In genomic region chr19:7348587-7349230, GRCh38 we compare ENCODE assay signal across 8 cellular contexts. TPM values are rescaled to one million over a fixed set of nuclear protein-coding genes. Genes with fewer than 3 reads are reported as not detected.
A peak's percentile ranks its signal among the peaks of the same experiment; 100 is the strongest.
DNase-seq lines count a peak whose midpoint lies in the region; ATAC-seq, FAIRE-seq and TF ChIP-seq lines count a peak whose summit lies in the region.

TSS of gene ARHGEF18 (plus strand) at chr19:7348937. CDS start at chr19:7362891, 13,954 bp downstream.

- POLR2A ChIA-PET in H1 (lab: Charles Lee; ENCODE audit: partially characterized antibody) = no interaction called here

- H2BK15ac ChIP-seq in H1 (ENCODE audit: low read length) = no peak within 1 kb of the TSS

- no peak within 1 kb of the TSS for H3K4ac ChIP-seq in H1 (replicated peaks; ENCODE audit: insufficient read length, low read depth, low read length)

- no peak for TF ChIP-seq POLR2A in H1 (IDR thresholded peaks at IDR 0.05; ENCODE audit: control extremely low read depth in 1 of 2, low read depth in 2 of 2, low read length in 2 of 2)

- no peaks in the 10 kb centered on the region for H3K23me2 ChIP-seq in H1 (ENCODE audit: low read depth, low read length)

- H3K9me3 ChIP-seq in H1 (ENCODE audit: insufficient read depth in 2 of 2, low read depth in 1 of 2, low read length in 1 of 2) (peaks cover 8 to 14% of the 10 kb centered on the region in 2 experiments; a peak in 3 of 4 replicates), osteoblast (ENCODE audit: low read depth, low read length) (no peaks in the 10 kb centered on the region)

- H4K20me1 ChIP-seq in H1 (replicated peaks in 1 of 2; ENCODE audit: control insufficient read depth in 1 of 2, insufficient read depth in 2 of 2, low read length in 2 of 2) = no peaks in the 10 kb centered on the region
- no peaks in the 10 kb centered on the region for H4K20me1 ChIP-seq in osteoblast (ENCODE audit: insufficient read depth, low read length)

- no peak within 1 kb of the TSS for H3K9ac ChIP-seq in H1 (replicated peaks in 1 of 4; ENCODE audit: extremely low read depth in 1 of 4, low read depth in 3 of 4, low read length in 3 of 4)

- H2AFZ ChIP-seq in H1 (ENCODE audit: low read length) (no peak within 1 kb of the TSS), osteoblast (ENCODE audit: low read length) (no peak within 1 kb of the TSS)

- no peak within 1 kb of the TSS for H2AK5ac ChIP-seq in H1 (ENCODE audit: low read depth, low read length)

- TF ChIP-seq CTCF in H1 (IDR thresholded peaks at IDR 0.05; ENCODE audit: control extremely low read depth in 1 of 3, insufficient read depth in 1 of 3, low read depth in 1 of 3, low read length in 3 of 3) (no peak), osteoblast (IDR thresholded peaks at IDR 0.05; ENCODE audit: extremely low read depth, low read depth, low read length) (no peak), D721Med (IDR thresholded peaks at IDR 0.05; ENCODE audit: insufficient read depth, missing control alignments) (no peak)

- TF ChIP-seq EP300 in H1 (IDR thresholded peaks at IDR 0.05; ENCODE audit: borderline replicate concordance in 1 of 2, low read depth in 2 of 2, low read length in 2 of 2) = no peak

- no peak within 1 kb of the TSS for H3K14ac ChIP-seq in H1 (ENCODE audit: insufficient read length)

- H3K27me3 ChIP-seq in H1 (replicated peaks in 1 of 4; ENCODE audit: control insufficient read depth in 3 of 4, extremely low read depth in 1 of 4, insufficient read depth in 3 of 4, low read length in 3 of 4) (no peaks in the 10 kb centered on the region; a peak in 1 of 7 replicates), osteoblast (ENCODE audit: insufficient read depth, low read length) (no peaks in the 10 kb centered on the region)

- H3K4me2 ChIP-seq in H1 (ENCODE audit: insufficient read depth in 1 of 2, low read depth in 2 of 2, low read length in 2 of 2) (no peak within 1 kb of the TSS), osteoblast (ENCODE audit: insufficient read depth, low read length) (no peak within 1 kb of the TSS)

- no peak within 1 kb of the TSS for H2BK20ac ChIP-seq in H1 (ENCODE audit: low read length)

- no peak within 1 kb of the TSS for H4K5ac ChIP-seq in H1 (ENCODE audit: insufficient read length, low read depth, low read length)

- no peak for ATAC-seq in GM18867 (IDR thresholded peaks at IDR 0.05; ENCODE audit: unreplicated experiment)

- H2BK5ac ChIP-seq in H1 (ENCODE audit: low read depth, low read length) = no peak within 1 kb of the TSS

- H3K79me1 ChIP-seq in H1 (ENCODE audit: low read depth, low read length) = no peaks in the 10 kb centered on the region

- H3K4me1 ChIP-seq in H1 (replicated peaks in 1 of 4; ENCODE audit: control insufficient read depth in 3 of 4, insufficient read depth in 4 of 4, low read length in 3 of 4) = no peaks in the 10 kb centered on the region
- no peaks in the 10 kb centered on the region for H3K4me1 ChIP-seq in osteoblast (ENCODE audit: insufficient read depth, low read length)

- H3K56ac ChIP-seq in H1 (replicated peaks; ENCODE audit: insufficient read length, low read depth, low read length) = no peak within 1 kb of the TSS

- H3K27ac ChIP-seq in H1 (ENCODE audit: low read depth, low read length) (no peak within 1 kb of the TSS), osteoblast (ENCODE audit: low read depth, low read length) (no peak within 1 kb of the TSS)

- H3K4me3 ChIP-seq in Jurkat, Clone E6-1 (ENCODE audit: low read length) = peak within 1 kb of the TSS; percentile 75
- H3K4me3 ChIP-seq in H1 (ENCODE audit: extremely low read depth in 1 of 4, insufficient read depth in 2 of 4, low read depth in 3 of 4, low read length in 4 of 4) (no peak within 1 kb of the TSS), osteoblast (ENCODE audit: insufficient read depth, low read length) (no peak within 1 kb of the TSS)

- 87% methylated on average over 13 of the region's 13 CpGs; no CpG with 5 or more reads in 1 of the 2 experiments for WGBS in H1 (ENCODE audit: extremely low coverage in 1 of 2, insufficient coverage in 1 of 2, insufficient read length in 1 of 2, insufficient replicate concordance in 2 of 2, low coverage in 1 of 2, low lambda C conversion rate in 2 of 2, missing lambda C conversion rate in 1 of 2), 2 experiments

- H4K8ac ChIP-seq in H1 (ENCODE audit: extremely low read depth, insufficient read depth, low read length) = no peak within 1 kb of the TSS; the same call in none of the 2 replicates

- TF ChIP-seq RAD21 in H1 (IDR thresholded peaks at IDR 0.05 in 1 of 2, conservative IDR thresholded peaks at IDR 0.05 in 1 of 2; ENCODE audit: low read depth in 2 of 2, low read length in 2 of 2) = no peak

- FAIRE-seq in H1 (lab: Jason Lieb, UNC) = no peak
- no peak for FAIRE-seq in D721Med (lab: Jason Lieb, UNC)

- H2BK12ac ChIP-seq in H1 (ENCODE audit: low read depth, low read length) = no peak within 1 kb of the TSS

- peak; percentile 93 for DNase-seq in Jurkat, Clone E6-1 (ENCODE audit: low read depth, low spot score)
- DNase-seq in activated CD4-positive, alpha-beta T cell treated with anti-CD3 and anti-CD28 coated beads for 4 hours = peak; percentile 41 to 50
- no peak for DNase-seq in H1 (ENCODE audit: low read depth in 1 of 2, low spot score in 2 of 2)
- no peak for DNase-seq in osteoblast (ENCODE audit: insufficient read length, low spot score, missing footprints)
- no peak for DNase-seq in HPDE6-E6E7 (ENCODE audit: extremely low spot score)
- DNase-seq in foreskin melanocyte = no peak
- no peak for DNase-seq in D721Med (ENCODE audit: insufficient read length, low spot score)

- CTCF ChIA-PET in H1 (lab: Charles Lee; ENCODE audit: partially characterized antibody) = interaction anchor here (1.3 to 9.8 kb wide), 3 partner anchors 26 to 247 kb away, joined by 4 to 52 read pairs (median 7); no protein-coding TSS in a partner anchor

- H3K18ac ChIP-seq in H1 (ENCODE audit: extremely low read depth, low read length) = no peak within 1 kb of the TSS

- H3K79me2 ChIP-seq in H1 (ENCODE audit: control insufficient read depth in 1 of 2, insufficient read depth in 2 of 2, low read length in 2 of 2) (no peaks in the 10 kb centered on the region), osteoblast (ENCODE audit: insufficient read depth, low read length) (no peaks in the 10 kb centered on the region)

- H3K23ac ChIP-seq in H1 (ENCODE audit: insufficient read length) = no peak within 1 kb of the TSS

- H4K91ac ChIP-seq in H1 (replicated peaks; ENCODE audit: insufficient read length, low read length) = no peak within 1 kb of the TSS

- H3K36me3 ChIP-seq in H1 (ENCODE audit: control insufficient read depth in 2 of 4, insufficient read depth in 4 of 4, low read length in 3 of 4) = no peaks in the 10 kb centered on the region
- no peaks in the 10 kb centered on the region for H3K36me3 ChIP-seq in osteoblast (ENCODE audit: insufficient read depth, low read length)

- H2BK120ac ChIP-seq in H1 (replicated peaks; ENCODE audit: low read depth, low read length) = no peak within 1 kb of the TSS

TF ChIP-seq in H1, 55 proteins besides CTCF, POLR2A, EP300 and RAD21:
- no peak for TF ChIP-seq SIRT6 (IDR thresholded peaks at IDR 0.05; ENCODE audit: low read length)
- no peak for TF ChIP-seq CBX8 (IDR thresholded peaks at IDR 0.05; ENCODE audit: borderline replicate concordance, low read depth, low read length)
- no peak for TF ChIP-seq NRF1 (IDR thresholded peaks at IDR 0.05; ENCODE audit: low read depth, low read length)
- TF ChIP-seq SP1 (IDR thresholded peaks at IDR 0.05; ENCODE audit: low read depth, low read length) = no peak
- no peak for TF ChIP-seq POU5F1 (IDR thresholded peaks at IDR 0.05; ENCODE audit: low read depth, low read length)
- no peak for TF ChIP-seq YY1 (IDR thresholded peaks at IDR 0.05; ENCODE audit: low read depth, low read length)
- no peak for TF ChIP-seq SUZ12 (IDR thresholded peaks at IDR 0.05; ENCODE audit: low read length)
- TF ChIP-seq CEBPB (IDR thresholded peaks at IDR 0.05; ENCODE audit: low read depth, low read length) = no peak
- TF ChIP-seq KDM1A (IDR thresholded peaks at IDR 0.05; ENCODE audit: borderline replicate concordance, low read length) = no peak
- no peak for TF ChIP-seq TAF7 (optimal IDR thresholded peaks at IDR 0.05; ENCODE audit: borderline replicate concordance, low read depth, low read length)
- no peak for TF ChIP-seq BRCA1 (IDR thresholded peaks at IDR 0.05; ENCODE audit: low read depth, low read length)
- no peak for TF ChIP-seq ATF3 (IDR thresholded peaks at IDR 0.05; ENCODE audit: insufficient read depth, low read depth, low read length)

RNA-seq across cellular contexts. Expression of gene ARHGEF18, which starts in this region (rescaled TPM):
- 21.6 TPM for polyA plus RNA-seq in Jurkat, Clone E6-1 (2012; ENCODE audit: insufficient read depth, insufficient read length)
- 35.9 and 36.8 TPM in 2 replicates for total RNA-seq in H1 (2021; fragmentation: NEBNext Ultra II Directional; extraction: Animal tissue kit (Norgen Biotek cat#: 25700))
- polyA plus RNA-seq in H1 (2011; rRNA removed) = 12.2 and 17.4 TPM in 2 replicates
- 17.4 TPM for polyA plus RNA-seq in H1 (2011; cell fraction: cytosol; rRNA removed)
- polyA plus RNA-seq in H1 (2011; cell fraction: nucleus; rRNA removed) = 25.3 TPM
- polyA plus RNA-seq in H1 (2012, experiment 1 of 2) = 20.2 to 26.9 TPM (median 23.4 TPM) in 4 replicates
- 17.9 TPM for polyA plus RNA-seq in H1 (2012, experiment 2 of 2)
- polyA plus RNA-seq in H1 (2013, experiment 1 of 2) = 17.7 TPM
- 17.2 TPM for polyA plus RNA-seq in H1 (2013, experiment 2 of 2)
- polyA minus RNA-seq in H1 (2011; rRNA and poly(A)+ RNA removed) = 8.3 and 9.1 TPM in 2 replicates
- 20.8 TPM for polyA minus RNA-seq in H1 (2011; cell fraction: cytosol; rRNA and poly(A)+ RNA removed)
- 15.8 TPM for polyA minus RNA-seq in H1 (2011; cell fraction: nucleus; rRNA and poly(A)+ RNA removed)
- total RNA-seq in osteoblast = 32.1 and 44.5 TPM in 2 replicates

Comparison
In these comparisons a context has a peak if more than half of its experiments do, and no peak if none do; other contexts are left out.
1. DNase-seq: peak in Jurkat, Clone E6-1 (single experiment) and activated CD4-positive, alpha-beta T cell treated with anti-CD3 and anti-CD28 coated beads for 4 hours (2 of 2); none in H1 (0 of 2), osteoblast (single experiment), HPDE6-E6E7 (single experiment), foreskin melanocyte (single experiment) and D721Med (single experiment).